Comparison of ENCODE assay signal across 1 cellular context in the genomic region with DNA sequence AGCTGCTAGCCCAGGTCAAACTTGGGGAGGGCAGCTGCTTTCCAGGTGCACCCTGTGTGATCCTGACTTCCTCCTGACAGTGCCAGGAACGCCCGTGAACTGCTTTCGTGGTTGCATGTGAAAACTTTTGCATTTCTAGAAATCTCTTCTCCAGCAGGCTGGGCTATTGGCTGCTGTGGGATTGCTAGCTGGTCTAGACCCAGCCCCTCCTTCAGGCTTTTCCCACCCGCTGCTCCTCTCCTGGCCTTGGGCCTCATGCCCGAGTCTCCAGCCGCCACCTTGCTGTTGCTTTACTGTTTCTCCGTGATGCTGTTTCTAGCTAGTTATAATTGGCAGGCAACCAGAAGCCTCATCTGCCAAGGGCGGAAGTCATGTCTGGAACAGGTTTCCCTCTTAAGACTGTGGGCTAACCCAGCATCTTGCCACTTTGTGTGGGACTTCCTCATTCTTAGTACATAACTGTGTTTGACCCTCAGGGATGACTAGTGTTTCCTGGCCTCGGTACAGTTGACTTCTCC.
A peak's percentile ranks its signal among the peaks of the same experiment; 100 is the strongest.
TF ChIP-seq lines count a peak whose summit lies in the region.

No MANE protein-coding gene starts in this region.

TF ChIP-seq in GM12878, 131 proteins besides CTCF, POLR2A, EP300 and RAD21 (continued from another document and continues in another):
- TF ChIP-seq, protein P1, sequence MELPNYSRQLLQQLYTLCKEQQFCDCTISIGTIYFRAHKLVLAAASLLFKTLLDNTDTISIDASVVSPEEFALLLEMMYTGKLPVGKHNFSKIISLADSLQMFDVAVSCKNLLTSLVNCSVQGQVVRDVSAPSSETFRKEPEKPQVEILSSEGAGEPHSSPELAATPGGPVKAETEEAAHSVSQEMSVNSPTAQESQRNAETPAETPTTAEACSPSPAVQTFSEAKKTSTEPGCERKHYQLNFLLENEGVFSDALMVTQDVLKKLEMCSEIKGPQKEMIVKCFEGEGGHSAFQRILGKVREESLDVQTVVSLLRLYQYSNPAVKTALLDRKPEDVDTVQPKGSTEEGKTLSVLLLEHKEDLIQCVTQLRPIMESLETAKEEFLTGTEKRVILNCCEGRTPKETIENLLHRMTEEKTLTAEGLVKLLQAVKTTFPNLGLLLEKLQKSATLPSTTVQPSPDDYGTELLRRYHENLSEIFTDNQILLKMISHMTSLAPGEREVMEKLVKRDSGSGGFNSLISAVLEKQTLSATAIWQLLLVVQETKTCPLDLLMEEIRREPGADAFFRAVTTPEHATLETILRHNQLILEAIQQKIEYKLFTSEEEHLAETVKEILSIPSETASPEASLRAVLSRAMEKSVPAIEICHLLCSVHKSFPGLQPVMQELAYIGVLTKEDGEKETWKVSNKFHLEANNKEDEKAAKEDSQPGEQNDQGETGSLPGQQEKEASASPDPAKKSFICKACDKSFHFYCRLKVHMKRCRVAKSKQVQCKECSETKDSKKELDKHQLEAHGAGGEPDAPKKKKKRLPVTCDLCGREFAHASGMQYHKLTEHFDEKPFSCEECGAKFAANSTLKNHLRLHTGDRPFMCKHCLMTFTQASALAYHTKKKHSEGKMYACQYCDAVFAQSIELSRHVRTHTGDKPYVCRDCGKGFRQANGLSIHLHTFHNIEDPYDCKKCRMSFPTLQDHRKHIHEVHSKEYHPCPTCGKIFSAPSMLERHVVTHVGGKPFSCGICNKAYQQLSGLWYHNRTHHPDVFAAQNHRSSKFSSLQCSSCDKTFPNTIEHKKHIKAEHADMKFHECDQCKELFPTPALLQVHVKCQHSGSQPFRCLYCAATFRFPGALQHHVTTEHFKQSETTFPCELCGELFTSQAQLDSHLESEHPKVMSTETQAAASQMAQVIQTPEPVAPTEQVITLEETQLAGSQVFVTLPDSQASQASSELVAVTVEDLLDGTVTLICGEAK (IDR thresholded peaks at IDR 0.05; ENCODE audit: borderline replicate concordance): no peak
- TF ChIP-seq SIN3A (IDR thresholded peaks at IDR 0.05; ENCODE audit: low read depth, low read length) (no peak), IKZF2 (IDR thresholded peaks at IDR 0.05) (peak; percentile 76 to 78), PAX5 (IDR thresholded peaks at IDR 0.05; ENCODE audit: borderline replicate concordance, low read depth, low read length) (0 out of 2 replicates have a peak, but pooled peaks have one; percentile 28), STAT3 (IDR thresholded peaks at IDR 0.05; ENCODE audit: low read depth, low read length) (no peak), MEF2A (IDR thresholded peaks at IDR 0.05; ENCODE audit: insufficient read depth, low read depth, low read length) (no peak), CBX3 (IDR thresholded peaks at IDR 0.05; ENCODE audit: borderline replicate concordance, low read depth) (no peak), MEF2B (IDR thresholded peaks at IDR 0.05; ENCODE audit: partially characterized antibody, poor library complexity, severe bottlenecking) (peak; percentile 37), FOXM1 (IDR thresholded peaks at IDR 0.05; ENCODE audit: low read depth, low read length) (0 out of 2 replicates have a peak, but pooled peaks have one; percentile 24), WRNIP1 (IDR thresholded peaks at IDR 0.05; ENCODE audit: borderline replicate concordance, low read depth, low read length) (no peak), ESRRA (IDR thresholded peaks at IDR 0.05; ENCODE audit: low read length) (no peak), TBL1XR1 (IDR thresholded peaks at IDR 0.05; ENCODE audit: low read depth, low read length) (no peak), ZBED1 (IDR thresholded peaks at IDR 0.05; ENCODE audit: borderline replicate concordance) (no peak), ZNF24 (IDR thresholded peaks at IDR 0.05) (no peak), SMC3 (IDR thresholded peaks at IDR 0.05; ENCODE audit: borderline replicate concordance, low read length) (no peak), MTA2 (IDR thresholded peaks at IDR 0.05; ENCODE audit: low read depth) (peak; percentile 58; the same call in 1 of the 2 replicates), BMI1 (IDR thresholded peaks at IDR 0.05; ENCODE audit: borderline replicate concordance) (no peak), SIX5 (IDR thresholded peaks at IDR 0.05; ENCODE audit: low read depth, low read length, severe bottlenecking) (no peak), GATAD2B (conservative IDR thresholded peaks at IDR 0.05; ENCODE audit: low read depth) (0 out of 2 replicates have a peak, but pooled peaks have one; percentile 39), SREBF1 (IDR thresholded peaks at IDR 0.05; ENCODE audit: low read length) (no peak), KDM1A (IDR thresholded peaks at IDR 0.05; ENCODE audit: borderline replicate concordance) (no peak), NRF1 (conservative IDR thresholded peaks at IDR 0.05; ENCODE audit: low read depth, low read length) (no peak)
- TF ChIP-seq, protein P2, sequence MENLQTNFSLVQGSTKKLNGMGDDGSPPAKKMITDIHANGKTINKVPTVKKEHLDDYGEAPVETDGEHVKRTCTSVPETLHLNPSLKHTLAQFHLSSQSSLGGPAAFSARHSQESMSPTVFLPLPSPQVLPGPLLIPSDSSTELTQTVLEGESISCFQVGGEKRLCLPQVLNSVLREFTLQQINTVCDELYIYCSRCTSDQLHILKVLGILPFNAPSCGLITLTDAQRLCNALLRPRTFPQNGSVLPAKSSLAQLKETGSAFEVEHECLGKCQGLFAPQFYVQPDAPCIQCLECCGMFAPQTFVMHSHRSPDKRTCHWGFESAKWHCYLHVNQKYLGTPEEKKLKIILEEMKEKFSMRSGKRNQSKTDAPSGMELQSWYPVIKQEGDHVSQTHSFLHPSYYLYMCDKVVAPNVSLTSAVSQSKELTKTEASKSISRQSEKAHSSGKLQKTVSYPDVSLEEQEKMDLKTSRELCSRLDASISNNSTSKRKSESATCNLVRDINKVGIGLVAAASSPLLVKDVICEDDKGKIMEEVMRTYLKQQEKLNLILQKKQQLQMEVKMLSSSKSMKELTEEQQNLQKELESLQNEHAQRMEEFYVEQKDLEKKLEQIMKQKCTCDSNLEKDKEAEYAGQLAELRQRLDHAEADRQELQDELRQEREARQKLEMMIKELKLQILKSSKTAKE (IDR thresholded peaks at IDR 0.05; ENCODE audit: low read depth, poor library complexity, severe bottlenecking): peak; percentile 33
- TF ChIP-seq, protein P3, sequence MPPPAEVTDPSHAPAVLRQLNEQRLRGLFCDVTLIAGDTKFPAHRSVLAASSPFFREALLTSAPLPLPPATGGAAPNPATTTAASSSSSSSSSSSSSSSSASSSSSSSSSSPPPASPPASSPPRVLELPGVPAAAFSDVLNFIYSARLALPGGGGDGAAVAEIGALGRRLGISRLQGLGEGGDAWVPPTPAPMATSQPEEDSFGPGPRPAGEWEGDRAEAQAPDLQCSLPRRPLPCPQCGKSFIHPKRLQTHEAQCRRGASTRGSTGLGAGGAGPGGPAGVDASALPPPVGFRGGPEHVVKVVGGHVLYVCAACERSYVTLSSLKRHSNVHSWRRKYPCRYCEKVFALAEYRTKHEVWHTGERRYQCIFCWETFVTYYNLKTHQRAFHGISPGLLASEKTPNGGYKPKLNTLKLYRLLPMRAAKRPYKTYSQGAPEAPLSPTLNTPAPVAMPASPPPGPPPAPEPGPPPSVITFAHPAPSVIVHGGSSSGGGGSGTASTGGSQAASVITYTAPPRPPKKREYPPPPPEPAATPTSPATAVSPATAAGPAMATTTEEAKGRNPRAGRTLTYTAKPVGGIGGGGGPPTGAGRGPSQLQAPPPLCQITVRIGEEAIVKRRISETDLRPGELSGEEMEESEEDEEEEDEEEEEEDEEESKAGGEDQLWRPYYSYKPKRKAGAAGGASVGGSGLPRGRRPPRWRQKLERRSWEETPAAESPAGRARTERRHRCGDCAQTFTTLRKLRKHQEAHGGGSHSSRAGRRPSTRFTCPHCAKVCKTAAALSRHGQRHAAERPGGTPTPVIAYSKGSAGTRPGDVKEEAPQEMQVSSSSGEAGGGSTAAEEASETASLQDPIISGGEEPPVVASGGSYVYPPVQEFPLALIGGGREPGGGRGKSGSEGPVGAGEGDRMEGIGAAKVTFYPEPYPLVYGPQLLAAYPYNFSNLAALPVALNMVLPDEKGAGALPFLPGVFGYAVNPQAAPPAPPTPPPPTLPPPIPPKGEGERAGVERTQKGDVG (CRISPR knock-in tag; IDR thresholded peaks at IDR 0.05): no peak
- TF ChIP-seq, protein P4, sequence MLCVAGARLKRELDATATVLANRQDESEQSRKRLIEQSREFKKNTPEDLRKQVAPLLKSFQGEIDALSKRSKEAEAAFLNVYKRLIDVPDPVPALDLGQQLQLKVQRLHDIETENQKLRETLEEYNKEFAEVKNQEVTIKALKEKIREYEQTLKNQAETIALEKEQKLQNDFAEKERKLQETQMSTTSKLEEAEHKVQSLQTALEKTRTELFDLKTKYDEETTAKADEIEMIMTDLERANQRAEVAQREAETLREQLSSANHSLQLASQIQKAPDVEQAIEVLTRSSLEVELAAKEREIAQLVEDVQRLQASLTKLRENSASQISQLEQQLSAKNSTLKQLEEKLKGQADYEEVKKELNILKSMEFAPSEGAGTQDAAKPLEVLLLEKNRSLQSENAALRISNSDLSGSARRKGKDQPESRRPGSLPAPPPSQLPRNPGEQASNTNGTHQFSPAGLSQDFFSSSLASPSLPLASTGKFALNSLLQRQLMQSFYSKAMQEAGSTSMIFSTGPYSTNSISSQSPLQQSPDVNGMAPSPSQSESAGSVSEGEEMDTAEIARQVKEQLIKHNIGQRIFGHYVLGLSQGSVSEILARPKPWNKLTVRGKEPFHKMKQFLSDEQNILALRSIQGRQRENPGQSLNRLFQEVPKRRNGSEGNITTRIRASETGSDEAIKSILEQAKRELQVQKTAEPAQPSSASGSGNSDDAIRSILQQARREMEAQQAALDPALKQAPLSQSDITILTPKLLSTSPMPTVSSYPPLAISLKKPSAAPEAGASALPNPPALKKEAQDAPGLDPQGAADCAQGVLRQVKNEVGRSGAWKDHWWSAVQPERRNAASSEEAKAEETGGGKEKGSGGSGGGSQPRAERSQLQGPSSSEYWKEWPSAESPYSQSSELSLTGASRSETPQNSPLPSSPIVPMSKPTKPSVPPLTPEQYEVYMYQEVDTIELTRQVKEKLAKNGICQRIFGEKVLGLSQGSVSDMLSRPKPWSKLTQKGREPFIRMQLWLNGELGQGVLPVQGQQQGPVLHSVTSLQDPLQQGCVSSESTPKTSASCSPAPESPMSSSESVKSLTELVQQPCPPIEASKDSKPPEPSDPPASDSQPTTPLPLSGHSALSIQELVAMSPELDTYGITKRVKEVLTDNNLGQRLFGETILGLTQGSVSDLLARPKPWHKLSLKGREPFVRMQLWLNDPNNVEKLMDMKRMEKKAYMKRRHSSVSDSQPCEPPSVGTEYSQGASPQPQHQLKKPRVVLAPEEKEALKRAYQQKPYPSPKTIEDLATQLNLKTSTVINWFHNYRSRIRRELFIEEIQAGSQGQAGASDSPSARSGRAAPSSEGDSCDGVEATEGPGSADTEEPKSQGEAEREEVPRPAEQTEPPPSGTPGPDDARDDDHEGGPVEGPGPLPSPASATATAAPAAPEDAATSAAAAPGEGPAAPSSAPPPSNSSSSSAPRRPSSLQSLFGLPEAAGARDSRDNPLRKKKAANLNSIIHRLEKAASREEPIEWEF (IDR thresholded peaks at IDR 0.05; ENCODE audit: insufficient replicate concordance, low read depth, low read length): no peak
- TF ChIP-seq, protein P5, sequence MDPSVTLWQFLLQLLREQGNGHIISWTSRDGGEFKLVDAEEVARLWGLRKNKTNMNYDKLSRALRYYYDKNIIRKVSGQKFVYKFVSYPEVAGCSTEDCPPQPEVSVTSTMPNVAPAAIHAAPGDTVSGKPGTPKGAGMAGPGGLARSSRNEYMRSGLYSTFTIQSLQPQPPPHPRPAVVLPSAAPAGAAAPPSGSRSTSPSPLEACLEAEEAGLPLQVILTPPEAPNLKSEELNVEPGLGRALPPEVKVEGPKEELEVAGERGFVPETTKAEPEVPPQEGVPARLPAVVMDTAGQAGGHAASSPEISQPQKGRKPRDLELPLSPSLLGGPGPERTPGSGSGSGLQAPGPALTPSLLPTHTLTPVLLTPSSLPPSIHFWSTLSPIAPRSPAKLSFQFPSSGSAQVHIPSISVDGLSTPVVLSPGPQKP (IDR thresholded peaks at IDR 0.05; ENCODE audit: low read depth, low read length): no peak
- TF ChIP-seq, protein P6, sequence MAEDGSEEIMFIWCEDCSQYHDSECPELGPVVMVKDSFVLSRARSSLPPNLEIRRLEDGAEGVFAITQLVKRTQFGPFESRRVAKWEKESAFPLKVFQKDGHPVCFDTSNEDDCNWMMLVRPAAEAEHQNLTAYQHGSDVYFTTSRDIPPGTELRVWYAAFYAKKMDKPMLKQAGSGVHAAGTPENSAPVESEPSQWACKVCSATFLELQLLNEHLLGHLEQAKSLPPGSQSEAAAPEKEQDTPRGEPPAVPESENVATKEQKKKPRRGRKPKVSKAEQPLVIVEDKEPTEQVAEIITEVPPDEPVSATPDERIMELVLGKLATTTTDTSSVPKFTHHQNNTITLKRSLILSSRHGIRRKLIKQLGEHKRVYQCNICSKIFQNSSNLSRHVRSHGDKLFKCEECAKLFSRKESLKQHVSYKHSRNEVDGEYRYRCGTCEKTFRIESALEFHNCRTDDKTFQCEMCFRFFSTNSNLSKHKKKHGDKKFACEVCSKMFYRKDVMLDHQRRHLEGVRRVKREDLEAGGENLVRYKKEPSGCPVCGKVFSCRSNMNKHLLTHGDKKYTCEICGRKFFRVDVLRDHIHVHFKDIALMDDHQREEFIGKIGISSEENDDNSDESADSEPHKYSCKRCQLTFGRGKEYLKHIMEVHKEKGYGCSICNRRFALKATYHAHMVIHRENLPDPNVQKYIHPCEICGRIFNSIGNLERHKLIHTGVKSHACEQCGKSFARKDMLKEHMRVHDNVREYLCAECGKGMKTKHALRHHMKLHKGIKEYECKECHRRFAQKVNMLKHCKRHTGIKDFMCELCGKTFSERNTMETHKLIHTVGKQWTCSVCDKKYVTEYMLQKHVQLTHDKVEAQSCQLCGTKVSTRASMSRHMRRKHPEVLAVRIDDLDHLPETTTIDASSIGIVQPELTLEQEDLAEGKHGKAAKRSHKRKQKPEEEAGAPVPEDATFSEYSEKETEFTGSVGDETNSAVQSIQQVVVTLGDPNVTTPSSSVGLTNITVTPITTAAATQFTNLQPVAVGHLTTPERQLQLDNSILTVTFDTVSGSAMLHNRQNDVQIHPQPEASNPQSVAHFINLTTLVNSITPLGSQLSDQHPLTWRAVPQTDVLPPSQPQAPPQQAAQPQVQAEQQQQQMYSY (CRISPR knock-in tag; IDR thresholded peaks at IDR 0.05): no peak
- TF ChIP-seq, protein P7, sequence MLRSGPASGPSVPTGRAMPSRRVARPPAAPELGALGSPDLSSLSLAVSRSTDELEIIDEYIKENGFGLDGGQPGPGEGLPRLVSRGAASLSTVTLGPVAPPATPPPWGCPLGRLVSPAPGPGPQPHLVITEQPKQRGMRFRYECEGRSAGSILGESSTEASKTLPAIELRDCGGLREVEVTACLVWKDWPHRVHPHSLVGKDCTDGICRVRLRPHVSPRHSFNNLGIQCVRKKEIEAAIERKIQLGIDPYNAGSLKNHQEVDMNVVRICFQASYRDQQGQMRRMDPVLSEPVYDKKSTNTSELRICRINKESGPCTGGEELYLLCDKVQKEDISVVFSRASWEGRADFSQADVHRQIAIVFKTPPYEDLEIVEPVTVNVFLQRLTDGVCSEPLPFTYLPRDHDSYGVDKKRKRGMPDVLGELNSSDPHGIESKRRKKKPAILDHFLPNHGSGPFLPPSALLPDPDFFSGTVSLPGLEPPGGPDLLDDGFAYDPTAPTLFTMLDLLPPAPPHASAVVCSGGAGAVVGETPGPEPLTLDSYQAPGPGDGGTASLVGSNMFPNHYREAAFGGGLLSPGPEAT (IDR thresholded peaks at IDR 0.05; ENCODE audit: low read depth): peak; percentile 55; the same call in 1 of the 2 replicates
